In genomic region chr5:173582198-173583092, GRCh38 we compare ENCODE assay signal across 14 cellular contexts. TPM values are rescaled to one million over a fixed set of nuclear protein-coding genes. Genes with fewer than 3 reads are reported as not detected.
DNase-seq lines count a peak whose midpoint lies in the region; TF ChIP-seq lines count a peak whose summit lies in the region.
"Had no signal": no experiment of that assay in that cellular context is flagged by ENCODE, and none has a peak within 500 bp of the region (broad histone marks: within the 10 kb centered on the region; RNA-seq: fewer than 3 reads in every experiment).

No MANE protein-coding gene starts in this region.

- no peaks in the 10 kb centered on the region for H3K79me2 ChIP-seq in osteoblast (ENCODE audit: insufficient read depth, low read length)

- H3K36me3 ChIP-seq in osteoblast (ENCODE audit: insufficient read depth, low read length): no peaks in the 10 kb centered on the region
- H3K36me3 ChIP-seq: BE2C, cardiac muscle cell, thoracic aorta had no signal

- H3K4me3 ChIP-seq in fibroblast of the aortic adventitia (ENCODE audit: low read depth, low read length) (no peak overlapping the region), osteoblast (ENCODE audit: insufficient read depth, low read length) (no peak overlapping the region)
- H3K4me3 ChIP-seq: cardiac muscle cell, thoracic aorta had no signal

- TF ChIP-seq CTCF in fibroblast of the aortic adventitia (IDR thresholded peaks at IDR 0.05; ENCODE audit: insufficient read depth, low read length) (no peak), osteoblast (IDR thresholded peaks at IDR 0.05; ENCODE audit: extremely low read depth, low read depth, low read length) (no peak)

- H3K9me3 ChIP-seq in osteoblast (ENCODE audit: low read depth, low read length): peaks cover 7% of the 10 kb centered on the region
- H3K9me3 ChIP-seq: BE2C had no signal

- no peaks in the 10 kb centered on the region for H4K20me1 ChIP-seq in osteoblast (ENCODE audit: insufficient read depth, low read length)

- H2AFZ ChIP-seq in osteoblast (ENCODE audit: low read length): no peak overlapping the region

- peaks cover 11% of the 10 kb centered on the region for H3K4me1 ChIP-seq in osteoblast (ENCODE audit: insufficient read depth, low read length)
- H3K4me1 ChIP-seq: BE2C had no signal

- H3K27ac ChIP-seq in osteoblast (ENCODE audit: low read depth, low read length): peak overlapping the region; percentile 21
- H3K27ac ChIP-seq: cardiac muscle cell, HL-60, thoracic aorta had no signal

- H3K4me2 ChIP-seq in osteoblast (ENCODE audit: insufficient read depth, low read length): no peak overlapping the region

- H3K27me3 ChIP-seq in osteoblast (ENCODE audit: insufficient read depth, low read length): no peaks in the 10 kb centered on the region
- H3K27me3 ChIP-seq: BE2C, cardiac muscle cell had no signal

- DNase-seq in EH (ENCODE audit: low read depth): peak; percentile 84
- DNase-seq in LHCN-M2 (ENCODE audit: low read depth): peak; percentile 89
- DNase-seq in fibroblast of the aortic adventitia (ENCODE audit: low read depth): peak; percentile 45
- DNase-seq in osteoblast (ENCODE audit: insufficient read length, low spot score, missing footprints): no peak
- DNase-seq in activated naive CD4-positive, alpha-beta T cell treated with anti-CD3 and anti-CD28 coated beads, Interleukin-2, amount 50 U/mL, for 16 hours: no peak
- no peak for DNase-seq in NAMALWA (ENCODE audit: low spot score)
- no peak for DNase-seq in stimulated activated CD4-positive, alpha-beta T cell treated with anti-CD3 and anti-CD28 coated beads, Interleukin-2, amount 100 ng/mL, for 48 hours
- DNase-seq in NCI-H510A treated with DMSO at 0.1 percent for 48 hours (lab: John Stamatoyannopoulos, UW): no peak
- DNase-seq: NCI-H1105 treated with DMSO at 0.1 percent for 48 hours, NCI-H2171 had no signal

RNA-seq across cellular contexts. Expression of gene BOD1, which starts 34.0 kb away (rescaled TPM):
- total RNA-seq in LHCN-M2 (2014; rRNA removed): 68.7 and 80.5 TPM in 2 replicates
- 67.8 TPM for polyA plus RNA-seq in LHCN-M2 (2012)
- 63.7 and 68.9 TPM in 2 replicates for total RNA-seq in fibroblast of the aortic adventitia (ENCODE audit: low replicate concordance)
- 90.5 and 91.6 TPM in 2 replicates for total RNA-seq in osteoblast

Comparison
In these comparisons a context has a peak if more than half of its experiments do, and no peak if none do; other contexts are left out.
1. DNase-seq: peak in EH (single experiment), LHCN-M2 (single experiment) and fibroblast of the aortic adventitia (single experiment); none in osteoblast (single experiment), activated naive CD4-positive, alpha-beta T cell treated with anti-CD3 and anti-CD28 coated beads, Interleukin-2, amount 50 U/mL, for 16 hours (single experiment), NAMALWA (single experiment), stimulated activated CD4-positive, alpha-beta T cell treated with anti-CD3 and anti-CD28 coated beads, Interleukin-2, amount 100 ng/mL, for 48 hours (0 of 2) and NCI-H510A treated with DMSO at 0.1 percent for 48 hours (single experiment).